In the genomic region with DNA sequence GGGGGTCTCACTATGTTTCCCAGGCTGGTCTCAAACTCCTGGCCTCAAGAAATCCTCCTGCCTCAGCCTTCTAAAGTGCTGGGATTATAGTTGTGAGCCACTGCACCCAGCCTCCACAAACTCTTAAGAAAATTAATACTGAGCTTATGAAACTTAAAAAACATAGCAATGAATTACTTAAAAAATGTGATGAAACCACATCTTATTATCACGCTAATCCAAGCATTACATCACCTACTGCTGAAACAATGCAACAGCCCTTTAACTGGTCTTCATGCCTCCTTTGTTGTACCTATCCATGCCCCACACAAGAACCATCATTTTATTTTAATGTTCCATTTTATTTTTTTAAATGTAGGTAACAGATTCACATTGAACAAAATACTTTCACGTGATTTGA, we compare ENCODE assay signal across 1 cellular context.
A peak's percentile ranks its signal among the peaks of the same experiment; 100 is the strongest.
TF ChIP-seq lines count a peak whose summit lies in the region.

No MANE protein-coding gene starts in this region.

TF ChIP-seq in K562, 482 proteins besides CTCF, POLR2A, EP300 and RAD21:
- TF ChIP-seq CBFB (CRISPR knock-in tag; IDR thresholded peaks at IDR 0.05) (no peak), CEBPG (CRISPR knock-in tag; IDR thresholded peaks at IDR 0.05) (no peak), CEBPG (tag; conservative IDR thresholded peaks at IDR 0.05 in 1 of 2, IDR thresholded peaks at IDR 0.05 in 1 of 2) (peak in 1 of 2 experiments; percentile 62; a peak in 2 of 4 replicates), CEBPB (tag; IDR thresholded peaks at IDR 0.05) (0 out of 2 replicates have a peak, but pooled peaks have one; percentile 22)
